11 cellular contexts compared by ENCODE assay signal in genomic region chr20:577167-577791, GRCh38. TPM values are rescaled to one million over a fixed set of nuclear protein-coding genes. Genes with fewer than 3 reads are reported as not detected.
DNase-seq lines count a peak whose midpoint lies in the region; ATAC-seq and TF ChIP-seq lines count a peak whose summit lies in the region.
"Had no signal": no experiment of that assay in that cellular context is flagged by ENCODE, and none has a peak within 500 bp of the region (broad histone marks: within the 10 kb centered on the region; RNA-seq: fewer than 3 reads in every experiment).

No MANE protein-coding gene starts in this region.

- intact Hi-C loops in PC-9 (cut with micrococcal nuclease; ENCODE audit: unreplicated experiment) = no loop called here
- intact Hi-C loops in aorta (cut with DNase I) = no loop called here

- no peaks in the 10 kb centered on the region for H3K79me2 ChIP-seq in PC-9 (ENCODE audit: low read depth)
- no peaks in the 10 kb centered on the region for H3K79me2 ChIP-seq in fibroblast of lung (ENCODE audit: control insufficient read depth, insufficient read depth, low read length)

- no peak overlapping the region for H3K4me3 Mint-ChIP-seq in HFFc6
- H3K4me3 Mint-ChIP-seq: activated CD8-positive, alpha-beta T cell treated with anti-CD3 and anti-CD28 coated beads for 36 hours had no signal

- no peaks in the 10 kb centered on the region for H3K9me2 ChIP-seq in PC-9 (ENCODE audit: insufficient read depth)

- peaks cover 29% of the 10 kb centered on the region for H3K27me3 ChIP-seq in PC-9 (ENCODE audit: insufficient read depth, low read depth)
- H3K27me3 ChIP-seq in fibroblast of lung (ENCODE audit: control insufficient read depth, insufficient read depth, low read length) = peaks cover 14% of the 10 kb centered on the region
- no peaks in the 10 kb centered on the region for H3K27me3 ChIP-seq in aorta (ENCODE audit: control insufficient read depth in 1 of 2, insufficient read depth in 2 of 2, low read length in 1 of 2)

- peak; percentile 32; the same call in 1 of the 2 replicates for TF ChIP-seq CTCF in AG10803 (conservative IDR thresholded peaks at IDR 0.05; ENCODE audit: low read length)
- peak; percentile 61 for TF ChIP-seq CTCF in HFFc6 (IDR thresholded peaks at IDR 0.05)
- peak; percentile 52; the same call in 1 of the 2 replicates for TF ChIP-seq CTCF in PC-9 (conservative IDR thresholded peaks at IDR 0.05)
- peak; percentile 19 to 36 for TF ChIP-seq CTCF in fibroblast of lung (conservative IDR thresholded peaks at IDR 0.05 in 1 of 2, IDR thresholded peaks at IDR 0.05 in 1 of 2; ENCODE audit: low read depth in 1 of 2, low read length in 2 of 2)

- H4K20me1 ChIP-seq in PC-9 (ENCODE audit: insufficient read depth) (no peaks in the 10 kb centered on the region), fibroblast of lung (ENCODE audit: control insufficient read depth, extremely low read depth, insufficient read depth, low read length) (no peaks in the 10 kb centered on the region)

- CTCF ChIA-PET in PC-9 (lab: Charles Lee) = no interaction called here

- H3K36me3 ChIP-seq in PC-9 (ENCODE audit: low read depth) (no peaks in the 10 kb centered on the region), fibroblast of lung (ENCODE audit: control insufficient read depth, insufficient read depth, low read length) (no peaks in the 10 kb centered on the region), aorta (ENCODE audit: control insufficient read depth in 1 of 2, insufficient read depth in 2 of 2, low read length in 1 of 2) (no peaks in the 10 kb centered on the region)

- no peaks in the 10 kb centered on the region for H3K36me3 Mint-ChIP-seq in HFFc6 (ENCODE audit: low read depth)

- H3K9me3 ChIP-seq in PC-9 (ENCODE audit: insufficient read depth, low read depth) = no peaks in the 10 kb centered on the region
- no peaks in the 10 kb centered on the region for H3K9me3 ChIP-seq in fibroblast of lung (ENCODE audit: control insufficient read depth, insufficient read depth, low read depth, low read length)
- peaks cover 1% of the 10 kb centered on the region for H3K9me3 ChIP-seq in aorta (ENCODE audit: control insufficient read depth, low read length)

- H3K27ac ChIP-seq in PC-9 (no peak overlapping the region), fibroblast of lung (ENCODE audit: insufficient read depth, low read length) (no peak overlapping the region), aorta (ENCODE audit: low read depth in 1 of 2, low read length in 2 of 2) (no peak overlapping the region)

- H2AFZ ChIP-seq in PC-9 (no peak overlapping the region), fibroblast of lung (ENCODE audit: low read length) (no peak overlapping the region)

- WGBS in aorta, 2 donors = 73 to 77% methylated on average over 12 of the region's 12 CpGs

- ATAC-seq in aorta (ENCODE audit: low FRiP score) = no peak
- ATAC-seq: activated CD8-positive, alpha-beta T cell treated with anti-CD3 and anti-CD28 coated beads for 36 hours had no signal

- peak; percentile 4 for DNase-seq in AG10803 (ENCODE audit: low read depth)
- no peak for DNase-seq in HFFc6
- DNase-seq in PC-9 = no peak
- no peak for DNase-seq in fibroblast of lung (ENCODE audit: low read depth in 2 of 2)
- no peak for DNase-seq in aorta
- DNase-seq in superior temporal gyrus (ENCODE audit: extremely low spot score) = no peak
- no peak for DNase-seq in AG20443 (ENCODE audit: low spot score)
- no peak for DNase-seq in activated CD4-positive, alpha-beta T cell treated with anti-CD3 and anti-CD28 coated beads, Interleukin-2, amount 50 U/mL, for 1 hour
- DNase-seq: activated CD8-positive, alpha-beta T cell treated with anti-CD3 and anti-CD28 coated beads for 36 hours; DMS79 treated with DMSO at 0.1 percent for 48 hours; NCI-H187 had no signal

- POLR2A ChIA-PET in PC-9 (lab: Charles Lee; ENCODE audit: unreplicated experiment) = no interaction called here

- no TSS peak for BruUV-seq in PC-9 (replicated peaks; lab: Mats Ljungman, UMichigan)

- no peak overlapping the region for H3K4me2 ChIP-seq in PC-9
- no peak overlapping the region for H3K4me2 ChIP-seq in fibroblast of lung (ENCODE audit: extremely low read depth, insufficient read depth, low read length)

- no peaks in the 10 kb centered on the region for H3K9me3 Mint-ChIP-seq in HFFc6
- H3K9me3 Mint-ChIP-seq: activated CD8-positive, alpha-beta T cell treated with anti-CD3 and anti-CD28 coated beads for 36 hours had no signal

- H3K4me3 ChIP-seq in AG10803 (ENCODE audit: low read length) = no peak overlapping the region
- H3K4me3 ChIP-seq in PC-9 = no peak overlapping the region
- H3K4me3 ChIP-seq in fibroblast of lung (replicated peaks in 1 of 4; ENCODE audit: control extremely low read depth in 1 of 4, insufficient read depth in 1 of 4, low read depth in 3 of 4, low read length in 4 of 4) = no peak overlapping the region
- H3K4me3 ChIP-seq in aorta (ENCODE audit: low read length in 2 of 2) = no peak overlapping the region

- no peaks in the 10 kb centered on the region for H3K4me1 Mint-ChIP-seq in HFFc6 (ENCODE audit: low read depth)

- H3K9ac ChIP-seq in fibroblast of lung (ENCODE audit: insufficient read depth, low read length) = no peak overlapping the region

- no peaks in the 10 kb centered on the region for H3K4me1 ChIP-seq in PC-9 (replicated peaks; ENCODE audit: insufficient read depth)
- no peaks in the 10 kb centered on the region for H3K4me1 ChIP-seq in fibroblast of lung (ENCODE audit: control insufficient read depth, extremely low read depth, insufficient read depth, low read length)
- H3K4me1 ChIP-seq in aorta (ENCODE audit: control insufficient read depth in 1 of 2, insufficient read depth in 2 of 2, low read length in 2 of 2) = no peaks in the 10 kb centered on the region

- H3F3A ChIP-seq in PC-9 (ENCODE audit: insufficient read depth, low read depth) = no peaks in the 10 kb centered on the region

- H3K27ac Mint-ChIP-seq in HFFc6 = no peak overlapping the region
- H3K27ac Mint-ChIP-seq: activated CD8-positive, alpha-beta T cell treated with anti-CD3 and anti-CD28 coated beads for 36 hours had no signal

- H3K27me3 Mint-ChIP-seq in HFFc6 (ENCODE audit: insufficient read depth) = peaks cover 23% of the 10 kb centered on the region

RNA-seq across cellular contexts. Expression of gene TCF15, which starts 32.8 kb away (rescaled TPM):
- not detected for total RNA-seq in HFFc6 (2021; fragmentation: NEBNext Ultra II Directional; extraction: Animal tissue kit (Norgen Biotek cat#: 25700))
- total RNA-seq in PC-9 (2021) = not detected in 2 replicates
- total RNA-seq in fibroblast of lung = not detected in 2 replicates
- polyA plus RNA-seq in fibroblast of lung = not detected in 2 replicates
- polyA plus RNA-seq in fibroblast of lung (2012) = not detected in 2 replicates
- not detected in 2 replicates for polyA minus RNA-seq in fibroblast of lung (ENCODE audit: low replicate concordance)
- 1 to 10 TPM in 1 of 2 donors, under 1 TPM in 1; 0.58 to 1.0 TPM for total RNA-seq in aorta
- not detected for polyA plus RNA-seq in aorta

RNA-seq across cellular contexts. Expression of gene CSNK2A1, which starts 33.7 kb away (rescaled TPM):
- total RNA-seq in HFFc6 (2021; fragmentation: NEBNext Ultra II Directional; extraction: Animal tissue kit (Norgen Biotek cat#: 25700)) = 100 to 1,000 TPM; 124 to 150 (median 135) TPM
- total RNA-seq in PC-9 (2021) (187 and 222 TPM in 2 replicates), fibroblast of lung (89.4 and 124 TPM in 2 replicates), aorta (10 to 100 TPM; 73.5 to 98.2 TPM)
- polyA plus RNA-seq in fibroblast of lung (120 and 141 TPM in 2 replicates), aorta (10 to 100 TPM; 23.4 to 27.8 TPM)
- polyA plus RNA-seq in fibroblast of lung (2012) = 73.2 and 84.1 TPM in 2 replicates
- 104 and 105 TPM in 2 replicates for polyA minus RNA-seq in fibroblast of lung (ENCODE audit: low replicate concordance)
